ENCODE assay signal across 1 cellular context in genomic region chr3:195080125-195080524, GRCh38.
TF ChIP-seq lines count a peak whose summit lies in the region.

No MANE protein-coding gene starts in this region.

TF ChIP-seq in GM23338, 12 proteins besides CTCF, POLR2A, EP300 and RAD21 (continued from another document):
- no peak for TF ChIP-seq ZNF462 (CRISPR knock-in tag; IDR thresholded peaks at IDR 0.05)
- no peak for TF ChIP-seq EZH2phosphoT487 (IDR thresholded peaks at IDR 0.05; ENCODE audit: unreplicated experiment)
- no peak for TF ChIP-seq NANOG (IDR thresholded peaks at IDR 0.05; ENCODE audit: borderline replicate concordance)
- no peak for TF ChIP-seq JUNB (IDR thresholded peaks at IDR 0.05; ENCODE audit: unreplicated experiment)
- TF ChIP-seq POLR2AphosphoS5 (IDR thresholded peaks at IDR 0.05; ENCODE audit: low read depth) = no peak
- TF ChIP-seq CREB1 (CRISPR knock-in tag; IDR thresholded peaks at IDR 0.05; ENCODE audit: low read depth) = no peak
- no peak for TF ChIP-seq ZNF114 (CRISPR knock-in tag; IDR thresholded peaks at IDR 0.05)
- no peak for TF ChIP-seq STAT1 (IDR thresholded peaks at IDR 0.05; ENCODE audit: unreplicated experiment)
TF ChIP-seq in GM23338: peak in this region for 0.
